8 cellular contexts compared by ENCODE assay signal in genomic region chr1:59146651-59147358, GRCh38.
DNase-seq lines count a peak whose midpoint lies in the region; ATAC-seq and TF ChIP-seq lines count a peak whose summit lies in the region.

No MANE protein-coding gene starts in this region.

- H3K4me2 ChIP-seq in smooth muscle cell = peak overlapping the region; percentile 91

- H3K27ac Mint-ChIP-seq in T-cell = peak overlapping the region; percentile 5 to 84

- H3F3A ChIP-seq in smooth muscle cell (ENCODE audit: low read depth) = peaks cover 25% of the 10 kb centered on the region

- DNase-seq in T-cell (peak in 33 of 34 experiments; percentile 6 to 43 (median 19)), astrocyte of the hippocampus (ENCODE audit: low read depth, low spot score) (peak; percentile 63), smooth muscle cell (lab: John Stamatoyannopoulos, UW; ENCODE audit: unreplicated experiment) (no peak), NCI-H345 (lab: John Stamatoyannopoulos, UW) (no peak), NCI-H2171 (lab: John Stamatoyannopoulos, UW) (no peak)

- no peaks in the 10 kb centered on the region for H3K9me3 Mint-ChIP-seq in T-cell

- H2AFZ ChIP-seq in smooth muscle cell (ENCODE audit: low read depth) = peak overlapping the region; percentile 91

- POLR2A ChIA-PET in T-cell (lab: Charles Lee) = no interaction called here

- no peaks in the 10 kb centered on the region for H4K20me1 ChIP-seq in smooth muscle cell (ENCODE audit: low read depth)

- H3K27me3 ChIP-seq in iPS-20b (ENCODE audit: insufficient read depth, low read length) = peaks cover 21% of the 10 kb centered on the region
- no peaks in the 10 kb centered on the region for H3K27me3 ChIP-seq in smooth muscle cell (ENCODE audit: low read depth)

- H3K4me1 ChIP-seq in iPS-20b (ENCODE audit: insufficient read depth, low read length) = peaks cover 23% of the 10 kb centered on the region
- H3K4me1 ChIP-seq in smooth muscle cell (ENCODE audit: low read depth) = peaks cover 7% of the 10 kb centered on the region

- H3K27ac ChIP-seq in iPS-20b (ENCODE audit: low read length) = no peak overlapping the region
- H3K27ac ChIP-seq in smooth muscle cell (ENCODE audit: low read depth) = no peak overlapping the region

- H3K36me3 Mint-ChIP-seq in T-cell = no peaks in the 10 kb centered on the region

- H3K27me3 Mint-ChIP-seq in T-cell = peaks cover 0 to 2% of the 10 kb centered on the region in 2 donors

- TF ChIP-seq CTCF in smooth muscle cell (IDR thresholded peaks at IDR 0.05; ENCODE audit: borderline replicate concordance, insufficient read depth, poor library complexity, severe bottlenecking) = no peak

- no peaks in the 10 kb centered on the region for H3K9me3 ChIP-seq in iPS-20b (ENCODE audit: insufficient read depth, low read depth, low read length)
- H3K9me3 ChIP-seq in smooth muscle cell (replicated peaks; ENCODE audit: low read depth) = no peaks in the 10 kb centered on the region

- H3K79me2 ChIP-seq in smooth muscle cell (ENCODE audit: low read depth) = no peaks in the 10 kb centered on the region

- WGBS in smooth muscle cell (ENCODE audit: low lambda C conversion rate) = 6% methylated on average over 48 of the region's 52 CpGs

- H3K36me3 ChIP-seq in iPS-20b (ENCODE audit: insufficient read depth, low read depth, low read length) (no peaks in the 10 kb centered on the region), smooth muscle cell (ENCODE audit: low read depth) (no peaks in the 10 kb centered on the region)

- peak overlapping the region; percentile 76 to 86 (median 79) for H3K4me3 Mint-ChIP-seq in T-cell

- CTCF ChIA-PET in T-cell (lab: Charles Lee) = interaction anchor here in 1 of 2 donors (0.7 kb wide), 1 partner anchor 47 kb away, joined by 4 read pairs; no protein-coding TSS in a partner anchor

- peaks cover 24 to 31% (median 24%) of the 10 kb centered on the region in 3 donors for H3K4me1 Mint-ChIP-seq in T-cell

- peak; percentile 69 for ATAC-seq in GM18498 (IDR thresholded peaks at IDR 0.05; ENCODE audit: unreplicated experiment)
- ATAC-seq in HG02763 (IDR thresholded peaks at IDR 0.05; ENCODE audit: unreplicated experiment) = peak; percentile 48
- ATAC-seq in T-cell (replicated peaks in 1 of 4) = peak; percentile 72 to 80 (median 76)

- H3K9ac ChIP-seq in iPS-20b (ENCODE audit: low read depth, low read length) (peak overlapping the region; percentile 29; the same call in 1 of the 2 replicates), smooth muscle cell (ENCODE audit: low read depth) (peak overlapping the region; percentile 34)

- H3K4me3 ChIP-seq in iPS-20b (ENCODE audit: low read length) = peak overlapping the region; percentile 63
- H3K4me3 ChIP-seq in smooth muscle cell = peak overlapping the region; percentile 52

Comparison
In these comparisons a context has a peak if more than half of its experiments do, and no peak if none do; other contexts are left out.
1. DNase-seq: peak in T-cell (33 of 34) and astrocyte of the hippocampus (single experiment); none in smooth muscle cell (single experiment), NCI-H345 (single experiment) and NCI-H2171 (single experiment).
2. Peak in every context shown above with its lines, with median percentiles within 50 percentile points of each other: ATAC-seq.